Comparison of ENCODE assay signal across 28 cellular contexts in the genomic region with DNA sequence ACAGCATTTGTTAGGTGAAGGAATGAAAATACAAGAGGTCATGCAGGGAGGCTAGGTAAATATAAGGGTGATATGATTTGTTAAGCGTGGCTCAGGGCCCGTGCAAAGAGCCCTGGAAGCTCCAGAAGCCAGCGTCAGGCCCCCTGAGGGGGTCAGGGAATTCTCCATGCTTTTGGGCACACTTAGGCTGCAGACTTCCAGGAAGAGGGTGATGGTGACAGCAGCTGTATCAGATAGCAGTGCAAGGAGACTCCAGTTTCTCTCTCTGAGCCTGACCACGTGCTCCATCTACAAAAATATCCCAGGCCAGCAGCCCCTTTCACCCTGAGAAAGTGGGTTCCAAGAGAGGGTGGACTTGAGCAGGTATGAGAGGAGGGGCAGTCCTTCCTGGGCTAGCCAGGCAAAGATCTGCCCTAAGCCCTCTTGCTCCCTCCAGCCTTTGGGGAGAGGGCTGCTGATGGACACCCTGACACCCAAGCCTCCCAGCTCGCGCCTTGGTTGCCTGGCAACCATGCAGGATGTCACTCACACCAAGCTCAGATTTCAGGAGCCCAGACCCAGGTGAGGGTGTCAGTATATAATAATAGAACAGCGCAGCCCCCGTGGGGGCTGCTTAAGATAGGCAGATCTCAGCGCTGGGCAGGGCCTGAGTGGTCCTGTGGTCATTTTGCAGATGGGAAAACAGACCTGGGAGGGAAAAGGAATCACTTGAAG. TPM values are rescaled to one million over a fixed set of nuclear protein-coding genes. Genes with fewer than 3 reads are reported as not detected.
A peak's percentile ranks its signal among the peaks of the same experiment; 100 is the strongest.
DNase-seq lines count a peak whose midpoint lies in the region; ATAC-seq and TF ChIP-seq lines count a peak whose summit lies in the region.
"Had no signal": no experiment of that assay in that cellular context is flagged by ENCODE, and none has a peak within 500 bp of the region (broad histone marks: within the 10 kb centered on the region; RNA-seq: fewer than 3 reads in every experiment).

No MANE protein-coding gene starts in this region.

- no peaks in the 10 kb centered on the region for H4K20me1 ChIP-seq in OCI-LY7 (ENCODE audit: insufficient read depth, low read length)

- intact Hi-C loops in gastrocnemius medialis (cut with DNase I; ENCODE audit: low total_unique reads), result loop anchor here (5.0 kb wide), 2 partner anchors 37 to 48 kb away; no protein-coding TSS in a partner anchor
- intact Hi-C loops in OCI-LY7 (cut with micrococcal nuclease; ENCODE audit: unreplicated experiment), result no loop called here

- H3K36me3 ChIP-seq in gastrocnemius medialis, result no peaks in the 10 kb centered on the region
- no peaks in the 10 kb centered on the region for H3K36me3 ChIP-seq in OCI-LY7 (ENCODE audit: insufficient read depth, low read length)
- H3K36me3 ChIP-seq: BE2C, breast epithelium, sigmoid colon, SJSA1, suprapubic skin had no signal

- H3K27ac ChIP-seq in gastrocnemius medialis (peak overlapping the region; percentile 91 to 96 (median 94)), OCI-LY7 (ENCODE audit: low read depth, low read length, poor library complexity, severe bottlenecking) (no peak overlapping the region)
- H3K27ac ChIP-seq: breast epithelium, epithelial cell of prostate, sigmoid colon, SJSA1, suprapubic skin had no signal

- TF ChIP-seq POLR2A in gastrocnemius medialis (IDR thresholded peaks at IDR 0.05), result peak in 1 of 2 donors; percentile 32

- H3K4me3 ChIP-seq in gastrocnemius medialis (peak overlapping the region in 3 of 4 donors; percentile 5 to 27 (median 5)), OCI-LY7 (ENCODE audit: low read depth, low read length, poor library complexity, severe bottlenecking) (no peak overlapping the region)
- H3K4me3 ChIP-seq: breast epithelium, sigmoid colon, SJSA1, suprapubic skin had no signal

- no peaks in the 10 kb centered on the region for H3K27me3 ChIP-seq in gastrocnemius medialis
- H3K27me3 ChIP-seq: BE2C had no signal

- no peaks in the 10 kb centered on the region for H3K9me3 ChIP-seq in gastrocnemius medialis
- H3K9me3 ChIP-seq in OCI-LY7 (ENCODE audit: low read length), result no peaks in the 10 kb centered on the region
- H3K9me3 ChIP-seq: BE2C, breast epithelium, sigmoid colon, SJSA1, suprapubic skin had no signal

- peak; percentile 38 for DNase-seq in NCI-H82 (lab: John Stamatoyannopoulos, UW)
- no peak for DNase-seq in NCI-H82 treated with DMSO at 0.1 percent for 48 hours (lab: John Stamatoyannopoulos, UW; ENCODE audit: unreplicated experiment)
- peak; percentile 14 for DNase-seq in NCI-H2171 (lab: John Stamatoyannopoulos, UW)
- peak; percentile 89 for DNase-seq in left kidney (ENCODE audit: low read depth, low spot score)
- peak; percentile 64 to 87 for DNase-seq in gastrocnemius medialis
- DNase-seq in LoVo (ENCODE audit: low spot score), result no peak
- no peak for DNase-seq in OCI-LY7 (ENCODE audit: low spot score)
- DNase-seq: ACHN; activated CD4-positive, alpha-beta memory T cell treated with anti-CD3 and anti-CD28 coated beads for 36 hours; activated CD8-positive, alpha-beta memory T cell treated with anti-CD3 and anti-CD28 coated beads, Interleukin-2, amount 50 U/mL, for 4 hours; activated naive CD4-positive, alpha-beta T cell treated with anti-CD3 and anti-CD28 coated beads, Interleukin-2, amount 10 ng/mL, durations not matched to agents 7 days and 5 days; amniotic stem cell; COR-L47; DND-41; effector CD8-positive, alpha-beta T cell; Kasumi-1; midbrain; sigmoid colon; stimulated activated naive CD4-positive, alpha-beta T cell had no signal

- ATAC-seq in gastrocnemius medialis (peak; percentile 75 to 80), GM21576 (IDR thresholded peaks at IDR 0.05; ENCODE audit: unreplicated experiment) (no peak)
- ATAC-seq: activated CD4-positive, CD25-positive, alpha-beta regulatory T cell treated with anti-CD3 and anti-CD28 coated beads, Interleukin-2, amount 50 U/mL, for 24 hours; HCT116; natural killer cell treated with Interleukin-12 subunit alpha and Interleukin-12 subunit beta and Interleukin-15 and Interleukin-18, amount 100 ng/mL, for 72 hours had no signal

- POLR2A ChIA-PET in OCI-LY7 (lab: Charles Lee), result interaction anchor here (0.6 kb wide), 1 partner anchor 88 kb away, joined by 3 read pairs; no protein-coding TSS in a partner anchor

- CTCF ChIA-PET in OCI-LY7 (lab: Charles Lee; ENCODE audit: unreplicated experiment), result no interaction called here

- no peak overlapping the region for H2AFZ ChIP-seq in OCI-LY7 (ENCODE audit: low read length)

- no peaks in the 10 kb centered on the region for H3K79me2 ChIP-seq in OCI-LY7 (ENCODE audit: insufficient read depth, low read depth, low read length)

- TF ChIP-seq CTCF in gastrocnemius medialis (IDR thresholded peaks at IDR 0.05 in 4 of 5, conservative IDR thresholded peaks at IDR 0.05 in 1 of 5), result no peak
- TF ChIP-seq CTCF in OCI-LY7 (conservative IDR thresholded peaks at IDR 0.05; ENCODE audit: low read length), result no peak

- no peak overlapping the region for H3K4me2 ChIP-seq in OCI-LY7 (ENCODE audit: low read length)

- H3K4me1 ChIP-seq in gastrocnemius medialis (peaks cover 42 to 52% of the 10 kb centered on the region in 2 donors), OCI-LY7 (ENCODE audit: insufficient read depth, low read length, poor library complexity, severe bottlenecking) (peaks cover under 1% of the 10 kb centered on the region)
- H3K4me1 ChIP-seq: BE2C, breast epithelium, sigmoid colon, SJSA1, suprapubic skin had no signal

- no peaks in the 10 kb centered on the region for H3K9me2 ChIP-seq in OCI-LY7 (ENCODE audit: insufficient read depth, low read length)

- no TSS peak for BruUV-seq in OCI-LY7 (replicated peaks; lab: Mats Ljungman, UMichigan)

- in situ Hi-C loops in gastrocnemius medialis (cut with MboI; ENCODE audit: low sequenced_read_pairs in 4 of 4), result no loop called here

RNA-seq across cellular contexts. Expression of gene ATP2B2, which starts 35.8 kb away (rescaled TPM):
- total RNA-seq in gastrocnemius medialis, result 1 to 10 TPM in 3 of 4 donors, under 1 TPM in 1; 0.31 to 2.9 (median 1.8) TPM
- not detected in 2 replicates for total RNA-seq in OCI-LY7 (2014; rRNA removed; shearing (Covaris generic))
- 0.06 TPM in 1 of 2 replicates, not detected in the other for total RNA-seq in OCI-LY7 (2022)
- total RNA-seq: natural killer cell treated with Interleukin-12 subunit alpha and Interleukin-12 subunit beta and Interleukin-15 and Interleukin-18, amount 100 ng/mL, for 72 hours; SJSA1 had no signal

Comparison
In these comparisons a context has a peak if more than half of its experiments do, and no peak if none do; other contexts are left out.
1. DNase-seq: peak in NCI-H82 (single experiment), NCI-H2171 (single experiment), left kidney (single experiment) and gastrocnemius medialis (2 of 2); none in NCI-H82 treated with DMSO at 0.1 percent for 48 hours (single experiment), LoVo (single experiment) and OCI-LY7 (single experiment).